In genomic region chr11:44601471-44602370, GRCh38 we compare ENCODE assay signal across 9 cellular contexts. TPM values are rescaled to one million over a fixed set of nuclear protein-coding genes. Genes with fewer than 3 reads are reported as not detected.
DNase-seq lines count a peak whose midpoint lies in the region; ATAC-seq and TF ChIP-seq lines count a peak whose summit lies in the region.
"Had no signal": no experiment of that assay in that cellular context is flagged by ENCODE, and none has a peak within 500 bp of the region (broad histone marks: within the 10 kb centered on the region; RNA-seq: fewer than 3 reads in every experiment).

No MANE protein-coding gene starts in this region.

- peaks cover 4 to 5% of the 10 kb centered on the region in 2 donors for H3K4me1 ChIP-seq in breast epithelium
- peaks cover 22 to 53% (median 35%) of the 10 kb centered on the region in 4 donors for H3K4me1 ChIP-seq in stomach

- H3K4me3 Mint-ChIP-seq in T-helper 2 cell treated with Interferon-gamma antibody and Interleukin-4, amounts not matched to agents 5 μg/mL and 100 μg/mL, for 36 hours, result no peak overlapping the region
- peak overlapping the region; percentile 13 for H3K4me3 Mint-ChIP-seq in activated T-cell treated with anti-CD3 and anti-CD28 coated beads, Interleukin-2, amount 50 U/mL, for 4 hours
- H3K4me3 Mint-ChIP-seq: brain had no signal

- TF ChIP-seq EP300 in stomach (IDR thresholded peaks at IDR 0.05), result no peak

- peak; percentile 49 for DNase-seq in T-helper 2 cell treated with Interferon-gamma antibody and Interleukin-4, amounts not matched to agents 5 μg/mL and 100 μg/mL, for 36 hours (ENCODE audit: low spot score)
- no peak for DNase-seq in T-helper 2 cell
- no peak for DNase-seq in activated T-cell treated with anti-CD3 and anti-CD28 coated beads, Interleukin-2, amount 50 U/mL, for 4 hours
- peak; percentile 27 to 35 for DNase-seq in stimulated activated CD4-positive, alpha-beta T cell treated with anti-CD3 and anti-CD28 coated beads, Interleukin-4, amount 100 ng/mL, for 4 hours
- DNase-seq in GM19240 (ENCODE audit: insufficient read length, low spot score), result no peak
- DNase-seq in breast epithelium (ENCODE audit: low spot score in 2 of 2), result no peak
- DNase-seq in stomach, result no peak

- no peak overlapping the region for H3K4me3 ChIP-seq in breast epithelium
- no peak overlapping the region for H3K4me3 ChIP-seq in stomach

- H3K27me3 Mint-ChIP-seq in T-helper 2 cell treated with Interferon-gamma antibody and Interleukin-4, amounts not matched to agents 5 μg/mL and 100 μg/mL, for 36 hours (ENCODE audit: low read depth), result no peaks in the 10 kb centered on the region
- no peaks in the 10 kb centered on the region for H3K27me3 Mint-ChIP-seq in activated T-cell treated with anti-CD3 and anti-CD28 coated beads, Interleukin-2, amount 50 U/mL, for 4 hours (ENCODE audit: low read depth)

- TF ChIP-seq CTCF in breast epithelium (IDR thresholded peaks at IDR 0.05) (no peak), stomach (IDR thresholded peaks at IDR 0.05) (no peak)

- peak overlapping the region; percentile 15 for H3K27ac Mint-ChIP-seq in T-helper 2 cell treated with Interferon-gamma antibody and Interleukin-4, amounts not matched to agents 5 μg/mL and 100 μg/mL, for 36 hours

- H3K4me1 Mint-ChIP-seq in T-helper 2 cell treated with Interferon-gamma antibody and Interleukin-4, amounts not matched to agents 5 μg/mL and 100 μg/mL, for 36 hours (ENCODE audit: low read depth), result peaks cover 18% of the 10 kb centered on the region
- H3K4me1 Mint-ChIP-seq in activated T-cell treated with anti-CD3 and anti-CD28 coated beads, Interleukin-2, amount 50 U/mL, for 4 hours (ENCODE audit: low read depth), result peaks cover 62% of the 10 kb centered on the region

- ATAC-seq in HG02763 (IDR thresholded peaks at IDR 0.05; ENCODE audit: unreplicated experiment), result peak; percentile 33
- peak; percentile 42 to 58 for ATAC-seq in activated T-cell treated with anti-CD3 and anti-CD28 coated beads, Interleukin-2, amount 50 U/mL, for 4 hours

- no peaks in the 10 kb centered on the region for H3K36me3 ChIP-seq in breast epithelium
- peaks cover 14 to 63% (median 37%) of the 10 kb centered on the region in 4 donors for H3K36me3 ChIP-seq in stomach

- H3K27ac ChIP-seq in breast epithelium, result no peak overlapping the region
- peak overlapping the region in 2 of 5 donors; percentile 23 to 52 for H3K27ac ChIP-seq in stomach

- H3K9me3 ChIP-seq in breast epithelium, result no peaks in the 10 kb centered on the region
- no peaks in the 10 kb centered on the region for H3K9me3 ChIP-seq in stomach

- WGBS in stomach, 5 donors, result 62 to 77% (median 71%) methylated on average over 10 to 14 of the region's 14 CpGs

- TF ChIP-seq POLR2A in breast epithelium (IDR thresholded peaks at IDR 0.05) (no peak), stomach (IDR thresholded peaks at IDR 0.05) (no peak)

- intact Hi-C loops in breast epithelium (cut with DNase I; ENCODE audit: low total_unique reads) (no loop called here), stomach (cut with DNase I; ENCODE audit: low total_unique reads) (no loop called here)

- H3K27me3 ChIP-seq in breast epithelium, result no peaks in the 10 kb centered on the region
- no peaks in the 10 kb centered on the region for H3K27me3 ChIP-seq in stomach

- H3K9me3 Mint-ChIP-seq in T-helper 2 cell treated with Interferon-gamma antibody and Interleukin-4, amounts not matched to agents 5 μg/mL and 100 μg/mL, for 36 hours, result no peaks in the 10 kb centered on the region
- H3K9me3 Mint-ChIP-seq in activated T-cell treated with anti-CD3 and anti-CD28 coated beads, Interleukin-2, amount 50 U/mL, for 4 hours, result no peaks in the 10 kb centered on the region
- H3K9me3 Mint-ChIP-seq: brain had no signal

- H3K36me3 Mint-ChIP-seq in T-helper 2 cell treated with Interferon-gamma antibody and Interleukin-4, amounts not matched to agents 5 μg/mL and 100 μg/mL, for 36 hours (ENCODE audit: low read depth), result peaks cover 52% of the 10 kb centered on the region
- peaks cover 28% of the 10 kb centered on the region for H3K36me3 Mint-ChIP-seq in activated T-cell treated with anti-CD3 and anti-CD28 coated beads, Interleukin-2, amount 50 U/mL, for 4 hours (ENCODE audit: insufficient read depth)

RNA-seq across cellular contexts. Expression of gene CD82, which starts 36.3 kb away (rescaled TPM):
- total RNA-seq in activated T-cell treated with anti-CD3 and anti-CD28 coated beads, Interleukin-2, amount 50 U/mL, for 4 hours, result 100 to 1,000 TPM; 364 to 594 (median 428) TPM
- 10 to 100 TPM; 12.0 to 40.4 (median 38.0) TPM for total RNA-seq in breast epithelium
- total RNA-seq in stomach, result 10 to 100 TPM in 4 of 5 donors, under 1 TPM in 1; 0.58 to 49.6 (median 24.6) TPM
- polyA plus RNA-seq in stomach, result 10 to 100 TPM in 2 of 3 donors, 1 to 10 TPM in 1; 9.9 to 54.4 (median 45.1) TPM

Comparison
In these comparisons a context has a peak if more than half of its experiments do, and no peak if none do; other contexts are left out.
1. DNase-seq: peak in T-helper 2 cell treated with Interferon-gamma antibody and Interleukin-4, amounts not matched to agents 5 μg/mL and 100 μg/mL, for 36 hours (single experiment) and stimulated activated CD4-positive, alpha-beta T cell treated with anti-CD3 and anti-CD28 coated beads, Interleukin-4, amount 100 ng/mL, for 4 hours (2 of 2); none in T-helper 2 cell (0 of 5), activated T-cell treated with anti-CD3 and anti-CD28 coated beads, Interleukin-2, amount 50 U/mL, for 4 hours (single experiment), GM19240 (single experiment), breast epithelium (0 of 2) and stomach (single experiment).
2. RNA of gene CD82, which starts 36.3 kb away (total RNA-seq): 364 to 594 TPM in activated T-cell treated with anti-CD3 and anti-CD28 coated beads, Interleukin-2, amount 50 U/mL, for 4 hours; 12.0 to 40.4 TPM in breast epithelium and 0.58 to 49.6 TPM in stomach; every median in the first group is over 4 times any median in the second.